Comparison of ENCODE assay signal across 12 cellular contexts in the genomic region with DNA sequence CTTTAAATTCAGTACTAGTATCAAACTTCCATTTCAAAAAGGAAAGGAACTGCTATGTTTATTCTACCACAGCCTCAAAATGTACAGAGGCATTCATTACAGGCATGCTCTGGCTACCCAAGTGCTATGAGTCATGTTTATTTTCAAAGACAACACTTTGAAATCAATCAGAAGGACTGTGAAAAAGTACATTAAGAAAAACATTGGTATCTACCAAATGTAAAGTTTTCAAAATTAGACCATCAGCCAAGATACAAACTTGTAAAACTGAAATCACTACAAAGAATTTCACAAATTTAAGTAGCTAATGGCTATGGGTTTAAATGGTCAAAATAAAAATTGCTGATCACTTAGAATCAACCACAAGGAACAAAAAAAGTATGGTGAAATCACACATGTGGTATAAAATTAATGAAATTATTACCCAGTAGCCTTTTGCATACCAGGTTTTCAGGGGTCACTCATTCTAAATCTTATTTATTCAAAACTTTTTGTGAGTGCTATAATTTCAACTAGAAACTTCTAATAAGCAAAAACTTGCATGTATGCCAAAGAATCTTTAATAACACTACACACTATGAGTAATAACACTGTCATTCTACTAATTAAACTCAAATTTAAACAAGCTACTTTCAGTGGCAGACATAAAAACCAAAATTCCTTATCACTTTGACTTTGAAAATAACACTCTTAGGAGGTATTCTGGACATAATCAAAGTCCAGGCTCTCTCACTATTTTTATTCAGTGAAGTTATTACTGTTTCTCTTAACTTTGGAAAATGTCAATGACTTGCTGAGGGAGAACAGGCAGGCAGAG. TPM values are rescaled to one million over a fixed set of nuclear protein-coding genes. Genes with fewer than 3 reads are reported as not detected.
DNase-seq lines count a peak whose midpoint lies in the region; ATAC-seq and TF ChIP-seq lines count a peak whose summit lies in the region.
"Had no signal": no experiment of that assay in that cellular context is flagged by ENCODE, and none has a peak within 500 bp of the region (broad histone marks: within the 10 kb centered on the region; RNA-seq: fewer than 3 reads in every experiment).

No MANE protein-coding gene starts in this region.

- H3K9me3 ChIP-seq in gastrocnemius medialis (no peaks in the 10 kb centered on the region), tibial nerve (no peaks in the 10 kb centered on the region)
- H3K9me3 ChIP-seq: adrenal gland, uterus had no signal

- H3K27ac ChIP-seq in foreskin keratinocyte (no peak overlapping the region), gastrocnemius medialis (peak overlapping the region; percentile 74 to 79 (median 77)), tibial nerve (peak overlapping the region in 1 of 4 donors; percentile 48)

- H3K27me3 ChIP-seq in foreskin keratinocyte, result no peaks in the 10 kb centered on the region
- no peaks in the 10 kb centered on the region for H3K27me3 ChIP-seq in gastrocnemius medialis
- no peaks in the 10 kb centered on the region for H3K27me3 ChIP-seq in tibial nerve
- H3K27me3 ChIP-seq: adrenal gland, uterus had no signal

- in situ Hi-C loops in gastrocnemius medialis (cut with MboI; ENCODE audit: low sequenced_read_pairs in 4 of 4), result no loop called here

- ATAC-seq in SK-N-SH treated with all-trans-retinoic acid at 6 μM for 48 hours (peak; percentile 70), foreskin keratinocyte (peak; percentile 81), gastrocnemius medialis (peak; percentile 78 to 90), sciatic nerve (no peak)

- DNase-seq in HFF-Myc (ENCODE audit: extremely low read depth, low read depth) (peak; percentile 12), foreskin keratinocyte (peak in 1 of 2 donors; percentile 50), gastrocnemius medialis (no peak), HuH-7.5 (ENCODE audit: low spot score) (no peak), cortex of kidney (lab: John Stamatoyannopoulos, UW) (no peak), tibial nerve (ENCODE audit: low spot score in 2 of 2) (no peak), sciatic nerve (ENCODE audit: low spot score) (no peak)
- DNase-seq: activated CD4-positive, CD25-positive, alpha-beta regulatory T cell; adrenal gland; NCI-H510A treated with DMSO at 0.1 percent for 48 hours; uterus had no signal

- no peak for TF ChIP-seq POLR2A in gastrocnemius medialis (IDR thresholded peaks at IDR 0.05)
- no peak for TF ChIP-seq POLR2A in tibial nerve (IDR thresholded peaks at IDR 0.05)

- no peaks in the 10 kb centered on the region for H3K36me3 ChIP-seq in gastrocnemius medialis
- H3K36me3 ChIP-seq in tibial nerve, result no peaks in the 10 kb centered on the region
- H3K36me3 ChIP-seq: adrenal gland, uterus had no signal

- TF ChIP-seq CTCF in HFF-Myc (IDR thresholded peaks at IDR 0.05; ENCODE audit: low read depth, low read length, missing control alignments) (no peak), foreskin keratinocyte (conservative IDR thresholded peaks at IDR 0.05) (no peak), gastrocnemius medialis (IDR thresholded peaks at IDR 0.05 in 4 of 5, conservative IDR thresholded peaks at IDR 0.05 in 1 of 5) (no peak), tibial nerve (IDR thresholded peaks at IDR 0.05) (no peak)

- H3K4me1 ChIP-seq in foreskin keratinocyte (peaks cover 18% of the 10 kb centered on the region), gastrocnemius medialis (peaks cover 47 to 53% of the 10 kb centered on the region in 2 donors), tibial nerve (peaks cover 0 to 22% (median 0%) of the 10 kb centered on the region in 4 donors)
- H3K4me1 ChIP-seq: uterus had no signal

- H3K4me3 ChIP-seq in HFF-Myc (replicated peaks; ENCODE audit: low read depth, low read length), result no peak overlapping the region
- H3K4me3 ChIP-seq in gastrocnemius medialis, result peak overlapping the region; percentile 1 to 34 (median 14)
- H3K4me3 ChIP-seq in tibial nerve, result no peak overlapping the region
- H3K4me3 ChIP-seq: adrenal gland, uterus had no signal

- intact Hi-C loops in gastrocnemius medialis (cut with DNase I; ENCODE audit: low total_unique reads), result loop anchor here (2.0 kb wide), 1 partner anchor 97 kb away; no protein-coding TSS in a partner anchor
- intact Hi-C loops in sciatic nerve (cut with DNase I), result no loop called here

- TF ChIP-seq EP300 in tibial nerve (IDR thresholded peaks at IDR 0.05), result no peak

TF ChIP-seq in SK-N-SH treated with all-trans-retinoic acid at 6 μM for 48 hours, 23 proteins besides CTCF, POLR2A, EP300 and RAD21:
- no peak for TF ChIP-seq TCF4 (CRISPR knock-in tag; IDR thresholded peaks at IDR 0.05; ENCODE audit: borderline replicate concordance)
- TF ChIP-seq TOX (CRISPR knock-in tag; IDR thresholded peaks at IDR 0.05; ENCODE audit: borderline replicate concordance), result 0 out of 2 replicates have a peak, but pooled peaks have one; percentile 22

RNA-seq across cellular contexts. Expression of a gene that starts 49.2 kb away (rescaled TPM):
- total RNA-seq in foreskin keratinocyte, result 58.4 and 75.0 TPM in 2 replicates
- polyA plus RNA-seq in foreskin keratinocyte, result 8.1 and 13.2 TPM in 2 replicates
- total RNA-seq in gastrocnemius medialis, result 100 to 1,000 TPM in 1 of 4 donors, 10 to 100 TPM in 3; 56.1 to 112 (median 62.2) TPM
- total RNA-seq in tibial nerve, result 10 to 100 TPM; 31.4 to 56.3 (median 45.3) TPM
- 80.8 TPM for total RNA-seq in sciatic nerve

Comparison
In these comparisons a context has a peak if more than half of its experiments do, and no peak if none do; other contexts are left out.
1. H3K4me3 ChIP-seq: peak in gastrocnemius medialis (4 of 4); none in HFF-Myc (single experiment) and tibial nerve (0 of 4).